In the genomic region with DNA sequence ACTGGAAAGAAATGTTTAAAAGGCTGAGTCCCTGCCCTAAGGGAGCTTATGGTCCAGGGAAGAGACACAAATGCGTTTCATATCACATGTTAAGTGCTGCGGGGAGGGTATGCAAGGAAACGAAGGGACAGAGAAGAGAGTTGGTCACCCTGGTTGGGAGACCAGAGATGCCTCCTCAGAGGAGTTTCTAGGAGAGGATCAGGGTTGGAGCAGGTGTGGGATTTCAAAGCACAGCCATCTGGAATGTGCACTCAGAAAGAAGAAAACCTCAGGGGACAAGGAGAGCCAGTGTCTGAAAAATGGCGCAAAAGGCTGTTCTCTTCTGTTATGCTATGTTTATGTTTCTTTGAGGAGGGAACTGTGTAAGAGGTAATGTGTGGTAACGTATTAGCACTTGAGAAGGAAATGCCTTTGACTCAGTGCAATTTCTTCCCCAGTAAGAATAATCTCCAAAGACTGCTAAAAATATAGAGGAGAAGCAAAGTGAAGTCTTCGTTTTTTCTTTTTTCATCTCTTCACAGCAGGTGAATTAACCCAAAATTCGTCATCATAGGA, we compare ENCODE assay signal across 27 cellular contexts. TPM values are rescaled to one million over a fixed set of nuclear protein-coding genes. Genes with fewer than 3 reads are reported as not detected.
A peak's percentile ranks its signal among the peaks of the same experiment; 100 is the strongest.
DNase-seq lines count a peak whose midpoint lies in the region; ATAC-seq and TF ChIP-seq lines count a peak whose summit lies in the region.
"Had no signal": no experiment of that assay in that cellular context is flagged by ENCODE, and none has a peak within 500 bp of the region (broad histone marks: within the 10 kb centered on the region; RNA-seq: fewer than 3 reads in every experiment).

No MANE protein-coding gene starts in this region.

- H3K4me3 ChIP-seq in left ventricle myocardium inferior = no peak overlapping the region
- no peak overlapping the region for H3K4me3 ChIP-seq in right atrium auricular region
- H3K4me3 ChIP-seq in fibroblast of pulmonary artery (replicated peaks; ENCODE audit: low read depth, low read length) = no peak overlapping the region
- H3K4me3 ChIP-seq: A549, esophagus muscularis mucosa, upper lobe of left lung had no signal

- DNase-seq in left ventricle myocardium inferior = no peak
- DNase-seq in right atrium auricular region (ENCODE audit: low spot score) = no peak
- DNase-seq in NCI-H82 treated with DMSO at 0.1 percent for 48 hours (lab: John Stamatoyannopoulos, UW; ENCODE audit: unreplicated experiment) = peak; percentile 36
- peak; percentile 30 for DNase-seq in fibroblast of pulmonary artery (ENCODE audit: low read depth)
- DNase-seq in activated CD4-positive, alpha-beta T cell treated with anti-CD3 and anti-CD28 coated beads, Interleukin-2, amount 10 ng/mL, durations not matched to agents 7 days and 5 days = no peak
- DNase-seq in NCI-H2196 treated with DMSO at 0.1 percent for 48 hours (lab: John Stamatoyannopoulos, UW; ENCODE audit: unreplicated experiment) = no peak
- no peak for DNase-seq in NCI-H1092 (lab: John Stamatoyannopoulos, UW)
- DNase-seq: activated CD4-positive, alpha-beta memory T cell treated with anti-CD3 and anti-CD28 coated beads for 36 hours; activated naive CD4-positive, alpha-beta T cell treated with Interleukin-2 at 50 U/mL for 16 hours; CD8-positive, alpha-beta T cell; cerebellar nuclear complex; H9; hypothalamus; Karpas-422; NCI-H1417; NCI-H2029 treated with DMSO at 0.1 percent for 48 hours; nephron progenitor cell; upper lobe of left lung had no signal

- no peaks in the 10 kb centered on the region for H3K36me3 ChIP-seq in left ventricle myocardium inferior
- H3K36me3 ChIP-seq in right atrium auricular region = no peaks in the 10 kb centered on the region
- H3K36me3 ChIP-seq: esophagus muscularis mucosa, upper lobe of left lung had no signal

- H3K27me3 Mint-ChIP-seq in activated CD4-positive, alpha-beta T cell treated with anti-CD3 and anti-CD28 coated beads, Interleukin-2, amount 10 ng/mL, durations not matched to agents 7 days and 5 days = peaks cover 28% of the 10 kb centered on the region

- CTCF ChIA-PET in activated CD4-positive, alpha-beta T cell treated with anti-CD3 and anti-CD28 coated beads, Interleukin-2, amount 10 ng/mL, durations not matched to agents 7 days and 5 days (lab: Charles Lee) = no interaction called here

- peaks cover 9% of the 10 kb centered on the region for H3K4me1 Mint-ChIP-seq in activated CD4-positive, alpha-beta T cell treated with anti-CD3 and anti-CD28 coated beads, Interleukin-2, amount 10 ng/mL, durations not matched to agents 7 days and 5 days
- H3K4me1 Mint-ChIP-seq: brain, H9, nephron progenitor cell had no signal

- no peaks in the 10 kb centered on the region for H3K36me3 Mint-ChIP-seq in activated CD4-positive, alpha-beta T cell treated with anti-CD3 and anti-CD28 coated beads, Interleukin-2, amount 10 ng/mL, durations not matched to agents 7 days and 5 days (ENCODE audit: low read depth)
- H3K36me3 Mint-ChIP-seq: activated CD4-positive, alpha-beta memory T cell treated with anti-CD3 and anti-CD28 coated beads for 36 hours; brain; CD8-positive, alpha-beta T cell; stimulated activated effector memory CD8-positive, alpha-beta T cell treated with anti-CD3 and anti-CD28 coated beads, Interleukin-12 subunit alpha, Interleukin-12 subunit beta, amount 100 ng/mL, for 72 hours had no signal

- H3K9me3 Mint-ChIP-seq in activated CD4-positive, alpha-beta T cell treated with anti-CD3 and anti-CD28 coated beads, Interleukin-2, amount 10 ng/mL, durations not matched to agents 7 days and 5 days = peaks cover 4% of the 10 kb centered on the region
- H3K9me3 Mint-ChIP-seq: activated CD4-positive, alpha-beta memory T cell treated with anti-CD3 and anti-CD28 coated beads for 36 hours; activated T-helper 1 cell treated with anti-CD3 and anti-CD28 coated beads, Interleukin-12 subunit alpha, Interleukin-12 subunit beta, Interleukin-2, Interleukin-4 antibody, amounts not matched to agents 30 ng/mL and 10 ng/mL and 1 ng/mL, durations not matched to agents 14 hours and 24 hours and 36 hours; CD8-positive, alpha-beta T cell had no signal

- intact Hi-C loops in left ventricle myocardium inferior (cut with micrococcal nuclease) = no loop called here

- H3K27me3 ChIP-seq in left ventricle myocardium inferior (ENCODE audit: low read depth) (no peaks in the 10 kb centered on the region), right atrium auricular region (no peaks in the 10 kb centered on the region)
- H3K27me3 ChIP-seq: esophagus muscularis mucosa, upper lobe of left lung had no signal

- H3K9me3 ChIP-seq in left ventricle myocardium inferior (replicated peaks) (peaks cover 5% of the 10 kb centered on the region), right atrium auricular region (no peaks in the 10 kb centered on the region)
- H3K9me3 ChIP-seq: esophagus muscularis mucosa, upper lobe of left lung had no signal

- ATAC-seq in GM18909 (IDR thresholded peaks at IDR 0.05; ENCODE audit: poor library complexity, unreplicated experiment) = no peak
- ATAC-seq: A549; activated CD4-positive, CD25-positive, alpha-beta regulatory T cell treated with anti-CD3 and anti-CD28 coated beads, Interleukin-2, amount 50 U/mL, for 24 hours; CD8-positive, alpha-beta T cell; HepG2; stimulated activated effector memory CD8-positive, alpha-beta T cell treated with anti-CD3 and anti-CD28 coated beads, Interleukin-12 subunit alpha, Interleukin-12 subunit beta, amount 100 ng/mL, for 72 hours had no signal

- peaks cover 32% of the 10 kb centered on the region for H3K4me1 ChIP-seq in left ventricle myocardium inferior
- H3K4me1 ChIP-seq in right atrium auricular region = peaks cover 0 to 8% of the 10 kb centered on the region in 2 donors

- TF ChIP-seq CTCF in left ventricle myocardium inferior (IDR thresholded peaks at IDR 0.05; ENCODE audit: borderline replicate concordance) = no peak
- no peak for TF ChIP-seq CTCF in right atrium auricular region (IDR thresholded peaks at IDR 0.05)
- no peak for TF ChIP-seq CTCF in fibroblast of pulmonary artery (IDR thresholded peaks at IDR 0.05; ENCODE audit: low read length, missing control alignments)

- H3K4me3 Mint-ChIP-seq in activated CD4-positive, alpha-beta T cell treated with anti-CD3 and anti-CD28 coated beads, Interleukin-2, amount 10 ng/mL, durations not matched to agents 7 days and 5 days = no peak overlapping the region
- H3K4me3 Mint-ChIP-seq: activated CD4-positive, alpha-beta memory T cell treated with anti-CD3 and anti-CD28 coated beads for 36 hours; activated T-helper 1 cell treated with anti-CD3 and anti-CD28 coated beads, Interleukin-12 subunit alpha, Interleukin-12 subunit beta, Interleukin-2, Interleukin-4 antibody, amounts not matched to agents 30 ng/mL and 10 ng/mL and 1 ng/mL, durations not matched to agents 14 hours and 24 hours and 36 hours; brain; CD8-positive, alpha-beta T cell; H9; nephron progenitor cell; stimulated activated effector memory CD8-positive, alpha-beta T cell treated with anti-CD3 and anti-CD28 coated beads, Interleukin-12 subunit alpha, Interleukin-12 subunit beta, amount 100 ng/mL, for 72 hours; T-helper 1 cell treated with Interleukin-12 subunit alpha and Interleukin-12 subunit beta and Interleukin-4 antibody, amounts not matched to agents 30 μg/mL and 1 μg/mL, for 36 hours had no signal

- POLR2A ChIA-PET in activated CD4-positive, alpha-beta T cell treated with anti-CD3 and anti-CD28 coated beads, Interleukin-2, amount 10 ng/mL, durations not matched to agents 7 days and 5 days (lab: Charles Lee) = no interaction called here

- peak overlapping the region; percentile 53 for H3K27ac ChIP-seq in left ventricle myocardium inferior (replicated peaks)
- H3K27ac ChIP-seq in right atrium auricular region = no peak overlapping the region
- H3K27ac ChIP-seq: esophagus muscularis mucosa, upper lobe of left lung had no signal

- H3K27ac Mint-ChIP-seq in activated CD4-positive, alpha-beta T cell treated with anti-CD3 and anti-CD28 coated beads, Interleukin-2, amount 10 ng/mL, durations not matched to agents 7 days and 5 days = no peak overlapping the region
- H3K27ac Mint-ChIP-seq: activated CD4-positive, alpha-beta memory T cell treated with anti-CD3 and anti-CD28 coated beads for 36 hours; activated T-helper 1 cell treated with anti-CD3 and anti-CD28 coated beads, Interleukin-12 subunit alpha, Interleukin-12 subunit beta, Interleukin-2, Interleukin-4 antibody, amounts not matched to agents 30 ng/mL and 10 ng/mL and 1 ng/mL, durations not matched to agents 14 hours and 24 hours and 36 hours; brain; CD8-positive, alpha-beta T cell; H9; nephron progenitor cell; stimulated activated effector memory CD8-positive, alpha-beta T cell treated with anti-CD3 and anti-CD28 coated beads, Interleukin-12 subunit alpha, Interleukin-12 subunit beta, amount 100 ng/mL, for 72 hours; T-helper 1 cell treated with Interleukin-12 subunit alpha and Interleukin-12 subunit beta and Interleukin-4 antibody, amounts not matched to agents 30 μg/mL and 1 μg/mL, for 36 hours had no signal

RNA-seq across cellular contexts. Expression of a gene that starts 46.9 kb away (rescaled TPM):
- total RNA-seq in left ventricle myocardium inferior (97.6 TPM), right atrium auricular region (100 to 1,000 TPM; 111 to 143 TPM)
- total RNA-seq in activated CD4-positive, alpha-beta T cell treated with anti-CD3 and anti-CD28 coated beads, Interleukin-2, amount 10 ng/mL, durations not matched to agents 7 days and 5 days = 10 to 100 TPM; 18.7 to 21.1 TPM

Comparison
In these comparisons a context has a peak if more than half of its experiments do, and no peak if none do; other contexts are left out.
1. DNase-seq: peak in NCI-H82 treated with DMSO at 0.1 percent for 48 hours (single experiment) and fibroblast of pulmonary artery (single experiment); none in left ventricle myocardium inferior (single experiment), right atrium auricular region (single experiment), activated CD4-positive, alpha-beta T cell treated with anti-CD3 and anti-CD28 coated beads, Interleukin-2, amount 10 ng/mL, durations not matched to agents 7 days and 5 days (single experiment), NCI-H2196 treated with DMSO at 0.1 percent for 48 hours (single experiment) and NCI-H1092 (single experiment).